Comparison of ENCODE assay signal across 25 cellular contexts in genomic region chr2:64591188-64591587, GRCh38.
A peak's percentile ranks its signal among the peaks of the same experiment; 100 is the strongest.
DNase-seq lines count a peak whose midpoint lies in the region; ATAC-seq, FAIRE-seq and TF ChIP-seq lines count a peak whose summit lies in the region.
"Had no signal": no experiment of that assay in that cellular context is flagged by ENCODE, and none has a peak within 500 bp of the region (broad histone marks: within the 10 kb centered on the region; RNA-seq: fewer than 3 reads in every experiment).

No MANE protein-coding gene starts in this region.

- H3K4me1 Mint-ChIP-seq in Caco-2 (ENCODE audit: low read depth, unreplicated experiment), result no peaks in the 10 kb centered on the region

- SMC1A ChIA-PET in GM12878 (lab: Charles Lee; ENCODE audit: uncharacterized antibody, unreplicated experiment), result interaction anchor here (0.9 to 7.4 kb wide), 14 partner anchors 9 to 276 kb away, joined by 3 to 46 read pairs (median 5); partner anchors contain the start of gene AFTPH

- peak overlapping the region; percentile 28; the same call in 1 of the 2 replicates for H3K4me2 ChIP-seq in GM12878 (ENCODE audit: control insufficient read depth, insufficient read depth)
- H3K4me2 ChIP-seq in trophoblast cell (ENCODE audit: low read length), result no peak overlapping the region
- H3K4me2 ChIP-seq: BLaER1, smooth muscle cell had no signal

- no peak for TF ChIP-seq EP300 in GM12878 (IDR thresholded peaks at IDR 0.05; ENCODE audit: borderline replicate concordance in 1 of 2, control insufficient read depth in 1 of 2, low read depth in 2 of 2, low read length in 2 of 2)

- H3K4ac ChIP-seq in trophoblast cell (ENCODE audit: low read depth, low read length), result no peak overlapping the region

- H3K4me3 ChIP-seq in GM12865 (ENCODE audit: low read depth, low read length) (no peak overlapping the region), GM12878 (no peak overlapping the region), trophoblast cell (ENCODE audit: low read depth, low read length) (no peak overlapping the region), Caco-2 (ENCODE audit: low read depth, low read length) (no peak overlapping the region)
- H3K4me3 ChIP-seq: BLaER1, smooth muscle cell, tibial nerve had no signal

- no peak overlapping the region for H4K8ac ChIP-seq in trophoblast cell (ENCODE audit: low read depth, low read length)

- 68% methylated on average over 4 of the region's 4 CpGs for WGBS in GM12878 (ENCODE audit: insufficient coverage, insufficient replicate concordance, low lambda C conversion rate, missing lambda C conversion rate)
- no CpG with 5 or more reads among the region's 4 CpGs for WGBS in trophoblast cell (ENCODE audit: extremely low coverage, insufficient coverage, insufficient read length)

- no peak overlapping the region for H4K91ac ChIP-seq in trophoblast cell (ENCODE audit: low read depth, low read length)

- RAD21 ChIA-PET in GM12878 (lab: Charles Lee; ENCODE audit: unreplicated experiment), result interaction anchor here (0.7 to 6.0 kb wide), 7 partner anchors 9 to 324 kb away, joined by 3 to 34 read pairs (median 4); partner anchors contain the start of genes AFTPH and SERTAD2

- H3K27ac Mint-ChIP-seq in Caco-2 (ENCODE audit: unreplicated experiment), result no peak overlapping the region
- H3K27ac Mint-ChIP-seq: activated naive CD4-positive, alpha-beta T cell treated with anti-CD3 and anti-CD28 coated beads, Interleukin-2, amount 50 U/mL, for 24 hours had no signal

- H2BK12ac ChIP-seq in trophoblast cell (ENCODE audit: low read length), result no peak overlapping the region

- H3K79me2 ChIP-seq in GM12878 (ENCODE audit: control insufficient read depth, insufficient read depth, low read length), result peaks cover 3% of the 10 kb centered on the region
- H3K79me2 ChIP-seq in trophoblast cell (ENCODE audit: control insufficient read depth, insufficient read depth, low read length, poor library complexity), result no peaks in the 10 kb centered on the region

- TF ChIP-seq RAD21 in GM12878 (IDR thresholded peaks at IDR 0.05; ENCODE audit: insufficient read depth, low read depth, low read length), result no peak

- H3K36me3 Mint-ChIP-seq in Caco-2 (ENCODE audit: insufficient read depth, unreplicated experiment), result peaks cover 48% of the 10 kb centered on the region

- H3K9ac ChIP-seq in GM12878 (ENCODE audit: control insufficient read depth, insufficient read depth, low read length) (no peak overlapping the region), trophoblast cell (ENCODE audit: low read length) (no peak overlapping the region)
- H3K9ac ChIP-seq: BLaER1 had no signal

- H3K4me3 Mint-ChIP-seq in Caco-2 (ENCODE audit: unreplicated experiment), result no peak overlapping the region
- H3K4me3 Mint-ChIP-seq: activated naive CD4-positive, alpha-beta T cell treated with anti-CD3 and anti-CD28 coated beads, Interleukin-2, amount 50 U/mL, for 24 hours; immature natural killer cell had no signal

- no peak overlapping the region for H4K12ac ChIP-seq in trophoblast cell (ENCODE audit: low read depth, low read length)

- TF ChIP-seq POLR2A in GM12878 (IDR thresholded peaks at IDR 0.05; ENCODE audit: low read depth, low read length), result no peak

- no peak overlapping the region for H2BK120ac ChIP-seq in trophoblast cell (ENCODE audit: insufficient read depth, low read length, poor library complexity)

- no peak overlapping the region for H2AK5ac ChIP-seq in trophoblast cell (ENCODE audit: low read length)

- H4K20me1 ChIP-seq in GM12878 (ENCODE audit: control insufficient read depth, insufficient read depth), result no peaks in the 10 kb centered on the region
- H4K20me1 ChIP-seq: BLaER1 had no signal

- POLR2A ChIA-PET in GM12878 (lab: Charles Lee) (interaction anchor here (0.6 to 2.4 kb wide), 5 partner anchors 15 to 276 kb away, joined by 3 to 12 read pairs (median 3); no protein-coding TSS in a partner anchor), Caco-2 (lab: Charles Lee) (no interaction called here)

- H3K27me3 ChIP-seq in GM12878 (replicated peaks in 1 of 2; ENCODE audit: control insufficient read depth in 2 of 2, insufficient read depth in 2 of 2, low read length in 1 of 2) (no peaks in the 10 kb centered on the region), trophoblast cell (ENCODE audit: insufficient read depth, low read length) (no peaks in the 10 kb centered on the region), Caco-2 (replicated peaks; ENCODE audit: control insufficient read depth, insufficient read depth, low read length) (no peaks in the 10 kb centered on the region)
- H3K27me3 ChIP-seq: BLaER1, tibial nerve had no signal

- H3K18ac ChIP-seq in trophoblast cell (ENCODE audit: low read length), result no peak overlapping the region

- H3K14ac ChIP-seq in trophoblast cell (ENCODE audit: low read length), result no peak overlapping the region

- peaks cover 21% of the 10 kb centered on the region for H3K4me1 ChIP-seq in GM12878 (ENCODE audit: control insufficient read depth, insufficient read depth, low read length)
- H3K4me1 ChIP-seq in trophoblast cell (ENCODE audit: control insufficient read depth in 1 of 2, insufficient read depth in 2 of 2, low read length in 2 of 2), result no peaks in the 10 kb centered on the region
- H3K4me1 ChIP-seq in Caco-2, result no peaks in the 10 kb centered on the region

- TF ChIP-seq CTCF in GM12865 (IDR thresholded peaks at IDR 0.05; ENCODE audit: insufficient read depth, low read depth, low read length, missing control alignments) (no peak), GM12878 (IDR thresholded peaks at IDR 0.05 in 2 of 3, conservative IDR thresholded peaks at IDR 0.05 in 1 of 3; ENCODE audit: control insufficient read depth in 2 of 3, extremely low read depth in 1 of 3, insufficient read depth in 1 of 3, low read depth in 3 of 3, low read length in 3 of 3) (no peak), Caco-2 (IDR thresholded peaks at IDR 0.05; ENCODE audit: insufficient read depth in 1 of 2, low read depth in 1 of 2, low read length in 1 of 2, severe bottlenecking in 1 of 2, unreplicated experiment in 1 of 2) (no peak)

- H2AFZ ChIP-seq in GM12878 (ENCODE audit: control insufficient read depth, low read depth, low read length) (no peak overlapping the region), trophoblast cell (ENCODE audit: insufficient read depth, low read length, poor library complexity) (no peak overlapping the region)

- peaks cover 5 to 18% of the 10 kb centered on the region in 2 experiments for H3K36me3 ChIP-seq in GM12878 (ENCODE audit: control insufficient read depth in 2 of 2, insufficient read depth in 2 of 2, low read length in 1 of 2)
- H3K36me3 ChIP-seq in trophoblast cell (ENCODE audit: control insufficient read depth in 1 of 2, insufficient read depth in 2 of 2, low read length in 2 of 2), result peaks cover 0 to 2% of the 10 kb centered on the region in 2 experiments
- H3K36me3 ChIP-seq in Caco-2 (ENCODE audit: control insufficient read depth, insufficient read depth, low read length), result no peaks in the 10 kb centered on the region

- BruUV-seq in GM12878 (replicated peaks; lab: Mats Ljungman, UMichigan) (no TSS peak), Caco-2 (replicated peaks; lab: Mats Ljungman, UMichigan) (no TSS peak)

- H3K9me3 ChIP-seq in GM12878 (replicated peaks; ENCODE audit: control insufficient read depth, insufficient read depth, low read length), result no peaks in the 10 kb centered on the region
- H3K9me3 ChIP-seq in trophoblast cell (ENCODE audit: insufficient read depth, low read depth, low read length), result no peaks in the 10 kb centered on the region
- H3K9me3 ChIP-seq in Caco-2, result no peaks in the 10 kb centered on the region
- H3K9me3 ChIP-seq: BLaER1, tibial nerve had no signal

- H3K9me3 Mint-ChIP-seq in Caco-2 (ENCODE audit: unreplicated experiment), result no peaks in the 10 kb centered on the region
- H3K9me3 Mint-ChIP-seq: activated naive CD4-positive, alpha-beta T cell treated with anti-CD3 and anti-CD28 coated beads, Interleukin-2, amount 50 U/mL, for 24 hours; immature natural killer cell had no signal

- no peak overlapping the region for H3K23ac ChIP-seq in trophoblast cell (ENCODE audit: low read length)

- no peak for FAIRE-seq in GM12878 (lab: Jason Lieb, UNC)
- FAIRE-seq: bronchial epithelial cell, RCC 7860 had no signal

- ATAC-seq in GM18907 (IDR thresholded peaks at IDR 0.05; ENCODE audit: unreplicated experiment) (peak; percentile 49), GM12878 (peak; percentile 77)
- ATAC-seq: right cardiac atrium had no signal

- H3K27ac ChIP-seq in GM12878 (ENCODE audit: control insufficient read depth, insufficient read depth), result peak overlapping the region; percentile 41; the same call in 1 of the 2 replicates
- H3K27ac ChIP-seq in trophoblast cell (ENCODE audit: low read depth, low read length), result no peak overlapping the region
- H3K27ac ChIP-seq: BLaER1, tibial nerve had no signal

- intact Hi-C loops in GM12878 (cut with micrococcal nuclease; ENCODE audit: unreplicated experiment), result no loop called here
- intact Hi-C loops in Caco-2 (cut with micrococcal nuclease; ENCODE audit: unreplicated experiment), result no loop called here

- H3K79me1 ChIP-seq in trophoblast cell (ENCODE audit: low read length), result no peaks in the 10 kb centered on the region

- H2BK5ac ChIP-seq in trophoblast cell (ENCODE audit: low read depth, low read length, poor library complexity), result peak overlapping the region; percentile 10

- H3K27me3 Mint-ChIP-seq in Caco-2 (ENCODE audit: insufficient read depth, unreplicated experiment), result no peaks in the 10 kb centered on the region
- H3K27me3 Mint-ChIP-seq: activated naive CD4-positive, alpha-beta T cell treated with anti-CD3 and anti-CD28 coated beads, Interleukin-2, amount 50 U/mL, for 24 hours had no signal

- in situ Hi-C loops in GM12878 (cut with MboI), result loop anchor here (10.0 kb wide), 2 partner anchors 274 to 444 kb away; no protein-coding TSS in a partner anchor

- CTCF ChIA-PET in GM12878 (lab: Yijun Ruan, JAX), result interaction anchor here (0.7 to 3.1 kb wide), 9 partner anchors 8 to 285 kb away, joined by 3 to 14 read pairs (median 3); partner anchors contain the start of gene AFTPH
- CTCF ChIA-PET in Caco-2 (lab: Charles Lee), result no interaction called here

- DNase-seq in GM12865 (ENCODE audit: low read depth) (peak; percentile 34), GM12878 (ENCODE audit: low read depth, low spot score) (no peak), trophoblast cell (no peak), GDM1 (lab: John Stamatoyannopoulos, UW) (no peak), Caco-2 (no peak), NCI-H524 (lab: John Stamatoyannopoulos, UW) (no peak)
- DNase-seq: activated CD4-positive, alpha-beta T cell treated with anti-CD3 and anti-CD28 coated beads for 4 hours; aorta; COR-L47; DMS53; GOT3; immature natural killer cell; IMR-90; NCI-H1694; NCI-H774; posterior cingulate gyrus; right cardiac atrium; SHP77 treated with DMSO at 0.1 percent for 48 hours had no signal

TF ChIP-seq in GM12878, 131 proteins besides CTCF, POLR2A, EP300 and RAD21 (continues in another document):
- peak; percentile 29 for TF ChIP-seq MEF2B (IDR thresholded peaks at IDR 0.05; ENCODE audit: partially characterized antibody, poor library complexity, severe bottlenecking)
